9 cellular contexts compared by ENCODE assay signal in genomic region chr17:56478836-56479447, GRCh38.
DNase-seq lines count a peak whose midpoint lies in the region; TF ChIP-seq lines count a peak whose summit lies in the region.
"Had no signal": no experiment of that assay in that cellular context is flagged by ENCODE, and none has a peak within 500 bp of the region (broad histone marks: within the 10 kb centered on the region; RNA-seq: fewer than 3 reads in every experiment).

No MANE protein-coding gene starts in this region.

- DNase-seq in NCI-H1092 treated with DMSO at 0.1 percent for 48 hours (lab: John Stamatoyannopoulos, UW) (peak; percentile 27), NCI-H1092 (lab: John Stamatoyannopoulos, UW) (no peak), HFFc6 (peak; percentile 20), SW480 (ENCODE audit: low spot score) (peak; percentile 42), iris pigment epithelial cell (ENCODE audit: low read depth) (peak; percentile 39), COLO668 (lab: John Stamatoyannopoulos, UW; ENCODE audit: unreplicated experiment) (no peak), retina (no peak), 8988T (no peak)

- no peaks in the 10 kb centered on the region for H3K36me3 Mint-ChIP-seq in HFFc6 (ENCODE audit: low read depth)

- no peak overlapping the region for H3K4me3 Mint-ChIP-seq in HFFc6
- H3K4me3 Mint-ChIP-seq: B cell had no signal

- H3K9me3 Mint-ChIP-seq in HFFc6, result no peaks in the 10 kb centered on the region

- no peaks in the 10 kb centered on the region for H3K27me3 Mint-ChIP-seq in HFFc6 (ENCODE audit: insufficient read depth)

- H3K27ac Mint-ChIP-seq in HFFc6, result no peak overlapping the region
- H3K27ac Mint-ChIP-seq: B cell had no signal

- H3K4me1 Mint-ChIP-seq in HFFc6 (ENCODE audit: low read depth), result peaks cover 19% of the 10 kb centered on the region

- TF ChIP-seq CTCF in HFFc6 (IDR thresholded peaks at IDR 0.05), result peak; percentile 86

Comparison
In these comparisons a context has a peak if more than half of its experiments do, and no peak if none do; other contexts are left out.
1. DNase-seq: peak in NCI-H1092 treated with DMSO at 0.1 percent for 48 hours (single experiment), HFFc6 (single experiment), SW480 (single experiment) and iris pigment epithelial cell (single experiment); none in NCI-H1092 (single experiment), COLO668 (single experiment), retina (single experiment) and 8988T (single experiment).